Comparison of ENCODE assay signal across 1 cellular context in the genomic region with DNA sequence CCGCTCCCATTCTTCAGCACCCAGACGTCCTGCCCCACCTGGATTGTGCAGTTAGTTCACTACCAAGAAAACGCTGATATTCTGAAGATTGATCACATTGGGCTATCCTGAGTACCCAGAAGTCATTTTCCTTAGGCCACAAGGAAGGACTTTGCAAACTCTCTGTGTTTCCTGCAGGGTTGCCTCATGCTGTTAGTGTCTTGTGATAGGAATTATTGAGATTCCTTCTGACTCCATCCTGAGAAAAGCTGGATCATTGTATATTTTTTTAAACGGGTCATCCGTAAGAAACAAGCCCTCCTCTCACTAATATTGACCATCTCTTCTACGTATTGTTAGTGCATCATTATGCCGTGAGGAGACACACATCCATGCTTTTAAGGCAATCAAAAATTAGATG.
TF ChIP-seq lines count a peak whose summit lies in the region.

No MANE protein-coding gene starts in this region.

TF ChIP-seq in GM12878, 131 proteins besides CTCF, POLR2A, EP300 and RAD21:
- TF ChIP-seq, protein P1, sequence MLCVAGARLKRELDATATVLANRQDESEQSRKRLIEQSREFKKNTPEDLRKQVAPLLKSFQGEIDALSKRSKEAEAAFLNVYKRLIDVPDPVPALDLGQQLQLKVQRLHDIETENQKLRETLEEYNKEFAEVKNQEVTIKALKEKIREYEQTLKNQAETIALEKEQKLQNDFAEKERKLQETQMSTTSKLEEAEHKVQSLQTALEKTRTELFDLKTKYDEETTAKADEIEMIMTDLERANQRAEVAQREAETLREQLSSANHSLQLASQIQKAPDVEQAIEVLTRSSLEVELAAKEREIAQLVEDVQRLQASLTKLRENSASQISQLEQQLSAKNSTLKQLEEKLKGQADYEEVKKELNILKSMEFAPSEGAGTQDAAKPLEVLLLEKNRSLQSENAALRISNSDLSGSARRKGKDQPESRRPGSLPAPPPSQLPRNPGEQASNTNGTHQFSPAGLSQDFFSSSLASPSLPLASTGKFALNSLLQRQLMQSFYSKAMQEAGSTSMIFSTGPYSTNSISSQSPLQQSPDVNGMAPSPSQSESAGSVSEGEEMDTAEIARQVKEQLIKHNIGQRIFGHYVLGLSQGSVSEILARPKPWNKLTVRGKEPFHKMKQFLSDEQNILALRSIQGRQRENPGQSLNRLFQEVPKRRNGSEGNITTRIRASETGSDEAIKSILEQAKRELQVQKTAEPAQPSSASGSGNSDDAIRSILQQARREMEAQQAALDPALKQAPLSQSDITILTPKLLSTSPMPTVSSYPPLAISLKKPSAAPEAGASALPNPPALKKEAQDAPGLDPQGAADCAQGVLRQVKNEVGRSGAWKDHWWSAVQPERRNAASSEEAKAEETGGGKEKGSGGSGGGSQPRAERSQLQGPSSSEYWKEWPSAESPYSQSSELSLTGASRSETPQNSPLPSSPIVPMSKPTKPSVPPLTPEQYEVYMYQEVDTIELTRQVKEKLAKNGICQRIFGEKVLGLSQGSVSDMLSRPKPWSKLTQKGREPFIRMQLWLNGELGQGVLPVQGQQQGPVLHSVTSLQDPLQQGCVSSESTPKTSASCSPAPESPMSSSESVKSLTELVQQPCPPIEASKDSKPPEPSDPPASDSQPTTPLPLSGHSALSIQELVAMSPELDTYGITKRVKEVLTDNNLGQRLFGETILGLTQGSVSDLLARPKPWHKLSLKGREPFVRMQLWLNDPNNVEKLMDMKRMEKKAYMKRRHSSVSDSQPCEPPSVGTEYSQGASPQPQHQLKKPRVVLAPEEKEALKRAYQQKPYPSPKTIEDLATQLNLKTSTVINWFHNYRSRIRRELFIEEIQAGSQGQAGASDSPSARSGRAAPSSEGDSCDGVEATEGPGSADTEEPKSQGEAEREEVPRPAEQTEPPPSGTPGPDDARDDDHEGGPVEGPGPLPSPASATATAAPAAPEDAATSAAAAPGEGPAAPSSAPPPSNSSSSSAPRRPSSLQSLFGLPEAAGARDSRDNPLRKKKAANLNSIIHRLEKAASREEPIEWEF (IDR thresholded peaks at IDR 0.05; ENCODE audit: insufficient replicate concordance, low read depth, low read length): no peak
